ENCODE assay signal across 7 cellular contexts in the genomic region with DNA sequence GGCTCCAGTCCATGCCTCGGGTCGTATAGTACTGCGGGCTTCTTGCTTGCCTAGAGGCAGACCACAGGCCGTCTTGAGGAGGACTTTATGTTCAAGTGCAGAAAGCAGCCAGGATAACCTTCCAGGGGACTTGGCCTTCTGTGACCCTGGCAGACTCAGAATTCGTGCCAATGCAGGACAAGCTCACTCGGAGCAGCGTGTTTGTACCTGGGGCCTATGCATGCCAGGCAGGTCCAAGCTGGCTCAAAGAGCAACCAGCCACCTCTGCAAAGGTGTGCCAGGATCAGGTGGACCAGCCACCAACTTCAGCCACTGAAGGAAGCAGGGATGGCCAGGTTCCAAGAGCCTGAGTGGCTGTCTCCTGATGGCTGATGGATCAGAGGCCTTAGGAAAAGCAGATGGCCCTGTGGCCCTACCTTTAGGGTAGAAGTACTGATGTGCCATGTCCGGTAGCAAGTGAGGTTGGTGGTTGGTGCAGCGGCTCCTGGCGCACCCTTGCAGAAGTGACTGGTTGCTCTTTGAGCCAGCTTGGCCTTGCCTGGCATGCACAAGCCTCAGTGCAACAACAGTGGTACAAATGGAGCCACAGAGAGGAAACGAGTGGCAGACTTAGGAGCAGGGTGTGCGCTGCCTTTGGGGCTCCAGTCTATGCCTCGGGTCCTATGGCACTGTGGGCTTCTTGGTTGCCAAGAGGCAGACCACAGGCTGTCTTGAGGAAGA. TPM values are rescaled to one million over a fixed set of nuclear protein-coding genes. Genes with fewer than 3 reads are reported as not detected.
"Had no signal": no experiment of that assay in that cellular context is flagged by ENCODE, and none has a peak within 500 bp of the region (broad histone marks: within the 10 kb centered on the region; RNA-seq: fewer than 3 reads in every experiment).

No MANE protein-coding gene starts in this region.

RNA-seq across cellular contexts. Expression of a gene that starts 58.7 kb away (rescaled TPM):
- total RNA-seq: GM23248, GM23338, H1, H4, H9, HFFc6 had no signal
- polyA plus RNA-seq: GM23248 had no signal

RNA-seq across cellular contexts. Expression of a gene that starts 58.9 kb away (rescaled TPM):
- total RNA-seq: GM23248, H1, H4, H7, H9, HFFc6 had no signal
- polyA plus RNA-seq: GM23248, H1 had no signal
